ENCODE assay signal across 8 cellular contexts in the genomic region with DNA sequence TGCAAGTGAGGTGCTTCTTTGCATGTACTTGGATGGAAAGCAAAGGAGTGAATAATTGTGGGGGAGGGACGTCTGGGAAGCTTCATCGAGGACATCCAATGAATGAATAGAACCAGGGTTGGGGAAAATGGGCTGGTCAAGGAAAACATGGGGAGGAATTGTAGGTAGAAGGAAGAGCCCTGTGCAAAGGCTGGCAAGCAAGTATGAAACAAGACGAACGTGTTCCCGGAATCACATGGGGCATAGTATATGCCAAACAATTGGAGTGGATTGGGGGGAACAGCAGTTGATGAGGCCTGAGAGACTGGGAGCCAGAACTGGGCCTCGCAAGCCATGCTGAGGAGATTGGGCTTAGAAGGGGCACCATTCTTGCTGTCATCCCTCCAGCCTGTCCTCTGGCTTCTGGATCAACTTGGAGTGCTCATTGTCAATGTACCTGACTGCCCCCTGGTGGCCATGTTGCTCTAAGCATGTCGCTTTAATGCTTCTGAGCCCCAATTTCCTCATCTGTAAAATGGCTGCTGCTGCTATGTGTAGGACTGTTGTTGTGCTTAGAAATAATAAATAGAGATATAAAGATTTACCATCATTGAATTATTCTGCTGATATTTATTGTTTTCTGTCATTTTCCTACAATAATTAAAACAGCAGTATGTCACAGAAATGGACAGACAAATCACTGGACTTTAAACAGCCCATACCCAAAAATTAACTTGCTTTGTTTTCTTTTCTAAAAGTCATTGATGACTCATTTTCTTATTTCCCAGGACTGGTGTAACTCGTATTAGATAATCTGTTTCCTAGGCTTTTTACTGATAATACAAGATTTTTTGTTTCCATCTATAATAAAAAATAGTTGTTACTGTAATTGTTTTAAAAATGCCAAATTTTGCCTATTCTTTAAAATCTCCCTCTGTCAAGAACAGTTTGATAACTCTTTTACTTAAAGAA.
A peak's percentile ranks its signal among the peaks of the same experiment; 100 is the strongest.
DNase-seq lines count a peak whose midpoint lies in the region; ATAC-seq and TF ChIP-seq lines count a peak whose summit lies in the region.

No MANE protein-coding gene starts in this region.

- WGBS in right lobe of liver (ENCODE audit: insufficient coverage, low coverage, low lambda C conversion rate, missing lambda C conversion rate): 51% methylated on average over 7 of the region's 8 CpGs

- peaks cover 0 to 6% (median 2%) of the 10 kb centered on the region in 4 donors for H3K4me1 ChIP-seq in right lobe of liver

- peak; percentile 80 for DNase-seq in COLO668 (lab: John Stamatoyannopoulos, UW; ENCODE audit: unreplicated experiment)
- peak; percentile 40 for DNase-seq in H7
- peak; percentile 28 for DNase-seq in NCI-H2227 treated with DMSO at 0.1 percent for 48 hours (lab: John Stamatoyannopoulos, UW)
- DNase-seq in activated CD4-positive, CD25-positive, alpha-beta regulatory T cell treated with anti-CD3 and anti-CD28 coated beads, Interleukin-2, amount 50 U/mL, for 16 hours (ENCODE audit: low read depth, low spot score): peak; percentile 25
- peak; percentile 46 for DNase-seq in cerebellar cortex (ENCODE audit: low spot score)
- peak; percentile 73 to 76 (median 73) for DNase-seq in right lobe of liver
- peak; percentile 43 for DNase-seq in stimulated activated CD8-positive, alpha-beta memory T cell treated with anti-CD3 and anti-CD28 coated beads, Interleukin-15, amount 100 ng/mL, for 24 hours (ENCODE audit: low read depth)
- no peak for DNase-seq in mesenteric fat pad (ENCODE audit: low spot score)

- no peak overlapping the region for H3K27ac ChIP-seq in right lobe of liver

- no peaks in the 10 kb centered on the region for H3K9me3 ChIP-seq in right lobe of liver

- H3K36me3 ChIP-seq in H7 (replicated peaks; ENCODE audit: control insufficient read depth, insufficient read depth, low read length): no peaks in the 10 kb centered on the region
- H3K36me3 ChIP-seq in right lobe of liver: no peaks in the 10 kb centered on the region

- peak; percentile 66 to 72 (median 68) for TF ChIP-seq CTCF in right lobe of liver (IDR thresholded peaks at IDR 0.05)

- intact Hi-C loops in right lobe of liver (cut with DNase I): no loop called here

- H3K4me3 ChIP-seq in H7 (ENCODE audit: insufficient read depth, low read depth, low read length) (no peak overlapping the region), right lobe of liver (no peak overlapping the region)

- peak; percentile 90 to 95 (median 92) for ATAC-seq in right lobe of liver

- no peaks in the 10 kb centered on the region for H3K27me3 ChIP-seq in H7 (ENCODE audit: control insufficient read depth, insufficient read depth, low read length)
- no peaks in the 10 kb centered on the region for H3K27me3 ChIP-seq in right lobe of liver

- no peak for TF ChIP-seq POLR2A in right lobe of liver (IDR thresholded peaks at IDR 0.05)
